ENCODE assay signal across 11 cellular contexts in genomic region chr19:46375476-46376067, GRCh38. TPM values are rescaled to one million over a fixed set of nuclear protein-coding genes. Genes with fewer than 3 reads are reported as not detected.
DNase-seq lines count a peak whose midpoint lies in the region; ATAC-seq, FAIRE-seq and TF ChIP-seq lines count a peak whose summit lies in the region.
"Not testable (repeated sequence)": the region's sequence is repeated elsewhere in the genome, so short reads cannot be mapped to it uniquely, and the experiment has no call there.
"Had no signal": no experiment of that assay in that cellular context is flagged by ENCODE, and none has a peak within 500 bp of the region (broad histone marks: within the 10 kb centered on the region; RNA-seq: fewer than 3 reads in every experiment).

No MANE protein-coding gene starts in this region.

- 93% methylated on average over 21 of the region's 22 CpGs; no CpG with 5 or more reads in 1 of the 2 experiments for WGBS in H1 (ENCODE audit: extremely low coverage in 1 of 2, insufficient coverage in 1 of 2, insufficient read length in 1 of 2, insufficient replicate concordance in 2 of 2, low coverage in 1 of 2, low lambda C conversion rate in 2 of 2, missing lambda C conversion rate in 1 of 2), 2 experiments

- not testable (repeated sequence) for FAIRE-seq in H1 (lab: Jason Lieb, UNC)

- intact Hi-C loops in left lung (cut with DNase I); sciatic nerve (cut with DNase I); upper lobe of right lung (cut with DNase I): not testable (repeated sequence)

- not testable (repeated sequence) for H4K5ac ChIP-seq in H1 (ENCODE audit: insufficient read length, low read depth, low read length)

- H3K4me2 ChIP-seq in H1 (ENCODE audit: insufficient read depth in 1 of 2, low read depth in 2 of 2, low read length in 2 of 2): not testable (repeated sequence)

- H2AFZ ChIP-seq in H1 (ENCODE audit: low read length): not testable (repeated sequence)

- not testable (repeated sequence) for H3K9me3 ChIP-seq in H1 (ENCODE audit: insufficient read depth in 2 of 2, low read depth in 1 of 2, low read length in 1 of 2); left lung; upper lobe of right lung

- not testable (repeated sequence) for H2BK12ac ChIP-seq in H1 (ENCODE audit: low read depth, low read length)

- peaks cover 0 to 31% of the 10 kb centered on the region in 2 experiments; a peak in 2 of 4 replicates for H3K79me2 ChIP-seq in H1 (ENCODE audit: control insufficient read depth in 1 of 2, insufficient read depth in 2 of 2, low read length in 2 of 2)

- not testable (repeated sequence) for H3K27me3 ChIP-seq in H1 (replicated peaks in 1 of 4; ENCODE audit: control insufficient read depth in 3 of 4, extremely low read depth in 1 of 4, insufficient read depth in 3 of 4, low read length in 3 of 4); left lung; upper lobe of right lung

- not testable (repeated sequence) for TF ChIP-seq EP300 in H1 (IDR thresholded peaks at IDR 0.05; ENCODE audit: borderline replicate concordance in 1 of 2, low read depth in 2 of 2, low read length in 2 of 2)

- not testable (repeated sequence) for ATAC-seq in left lung, sciatic nerve, upper lobe of right lung

- not testable (repeated sequence) for H3K9ac ChIP-seq in H1 (replicated peaks in 1 of 4; ENCODE audit: extremely low read depth in 1 of 4, low read depth in 3 of 4, low read length in 3 of 4)

- not testable (repeated sequence) for H3K4me3 Mint-ChIP-seq in activated naive CD4-positive, alpha-beta T cell treated with anti-CD3 and anti-CD28 coated beads, Interleukin-2, amount 10 ng/mL, durations not matched to agents 7 days and 5 days; brain; nephron

- peaks cover 14 to 30% (median 21%) of the 10 kb centered on the region in 4 experiments for H3K4me1 ChIP-seq in H1 (replicated peaks in 1 of 4; ENCODE audit: control insufficient read depth in 3 of 4, insufficient read depth in 4 of 4, low read length in 3 of 4)
- H3K4me1 ChIP-seq in left lung: peaks cover 17 to 30% of the 10 kb centered on the region in 2 donors
- peaks cover 22% of the 10 kb centered on the region for H3K4me1 ChIP-seq in upper lobe of right lung

- not testable (repeated sequence) for H3K23ac ChIP-seq in H1 (ENCODE audit: insufficient read length)

- H3K56ac ChIP-seq in H1 (replicated peaks; ENCODE audit: insufficient read length, low read depth, low read length): not testable (repeated sequence)

- H3K23me2 ChIP-seq in H1 (ENCODE audit: low read depth, low read length): not testable (repeated sequence)

- H2BK15ac ChIP-seq in H1 (ENCODE audit: low read length): not testable (repeated sequence)

- not testable (repeated sequence) for H3K27ac Mint-ChIP-seq in activated naive CD4-positive, alpha-beta T cell treated with anti-CD3 and anti-CD28 coated beads, Interleukin-2, amount 10 ng/mL, durations not matched to agents 7 days and 5 days
- peak overlapping the region in 3 of 5 experiments; percentile 66 to 70 (median 67) for H3K27ac Mint-ChIP-seq in brain
- peak overlapping the region in 2 of 3 experiments; percentile 6 to 71 for H3K27ac Mint-ChIP-seq in nephron

- H3K4ac ChIP-seq in H1 (replicated peaks; ENCODE audit: insufficient read length, low read depth, low read length): not testable (repeated sequence)

- H2BK5ac ChIP-seq in H1 (ENCODE audit: low read depth, low read length): peak overlapping the region; percentile 44; the same call in 1 of the 2 replicates

- H3K27ac ChIP-seq in RWPE1: peak overlapping the region; percentile 99
- H3K27ac ChIP-seq in H1 (ENCODE audit: low read depth, low read length); left lung; upper lobe of right lung: not testable (repeated sequence)

- not testable (repeated sequence) for H3K27me3 Mint-ChIP-seq in activated naive CD4-positive, alpha-beta T cell treated with anti-CD3 and anti-CD28 coated beads, Interleukin-2, amount 10 ng/mL, durations not matched to agents 7 days and 5 days; brain; nephron (ENCODE audit: low read depth)

- not testable (repeated sequence) for H4K91ac ChIP-seq in H1 (replicated peaks; ENCODE audit: insufficient read length, low read length)

- not testable (repeated sequence) for TF ChIP-seq RAD21 in H1 (IDR thresholded peaks at IDR 0.05 in 1 of 2, conservative IDR thresholded peaks at IDR 0.05 in 1 of 2; ENCODE audit: low read depth in 2 of 2, low read length in 2 of 2)

- H3K79me1 ChIP-seq in H1 (ENCODE audit: low read depth, low read length): not testable (repeated sequence)

- H2BK120ac ChIP-seq in H1 (replicated peaks; ENCODE audit: low read depth, low read length): not testable (repeated sequence)

- not testable (repeated sequence) for TF ChIP-seq CTCF in RWPE1 (conservative IDR thresholded peaks at IDR 0.05; ENCODE audit: low read depth); brain (conservative IDR thresholded peaks at IDR 0.05); H1 (IDR thresholded peaks at IDR 0.05; ENCODE audit: control extremely low read depth in 1 of 3, insufficient read depth in 1 of 3, low read depth in 1 of 3, low read length in 3 of 3); left lung (IDR thresholded peaks at IDR 0.05); nephron (IDR thresholded peaks at IDR 0.05; ENCODE audit: unreplicated experiment in 3 of 3); upper lobe of right lung (IDR thresholded peaks at IDR 0.05)

- not testable (repeated sequence) for H4K8ac ChIP-seq in H1 (ENCODE audit: extremely low read depth, insufficient read depth, low read length)

- H3K4me3 ChIP-seq in H1 (ENCODE audit: extremely low read depth in 1 of 4, insufficient read depth in 2 of 4, low read depth in 3 of 4, low read length in 4 of 4); left lung; upper lobe of right lung: not testable (repeated sequence)

- peaks cover 40% of the 10 kb centered on the region for H3K36me3 Mint-ChIP-seq in activated naive CD4-positive, alpha-beta T cell treated with anti-CD3 and anti-CD28 coated beads, Interleukin-2, amount 10 ng/mL, durations not matched to agents 7 days and 5 days
- peaks cover 58% of the 10 kb centered on the region for H3K36me3 Mint-ChIP-seq in brain
- peaks cover 53% of the 10 kb centered on the region for H3K36me3 Mint-ChIP-seq in nephron (ENCODE audit: low read depth)

- not testable (repeated sequence) for H4K20me1 ChIP-seq in H1 (replicated peaks in 1 of 2; ENCODE audit: control insufficient read depth in 1 of 2, insufficient read depth in 2 of 2, low read length in 2 of 2)

- H3K4me1 Mint-ChIP-seq in activated naive CD4-positive, alpha-beta T cell treated with anti-CD3 and anti-CD28 coated beads, Interleukin-2, amount 10 ng/mL, durations not matched to agents 7 days and 5 days: peaks cover 15% of the 10 kb centered on the region
- H3K4me1 Mint-ChIP-seq in brain (peaks cover 63% of the 10 kb centered on the region), nephron (peaks cover 30% of the 10 kb centered on the region)

- H3K18ac ChIP-seq in H1 (ENCODE audit: extremely low read depth, low read length): not testable (repeated sequence)

- H3K9me3 Mint-ChIP-seq in activated naive CD4-positive, alpha-beta T cell treated with anti-CD3 and anti-CD28 coated beads, Interleukin-2, amount 10 ng/mL, durations not matched to agents 7 days and 5 days; brain; nephron: not testable (repeated sequence)

- not testable (repeated sequence) for H2BK20ac ChIP-seq in H1 (ENCODE audit: low read length)

- CTCF ChIA-PET in RWPE1 (lab: Yijun Ruan, JAX); activated naive CD4-positive, alpha-beta T cell treated with anti-CD3 and anti-CD28 coated beads, Interleukin-2, amount 10 ng/mL, durations not matched to agents 7 days and 5 days (lab: Charles Lee): not testable (repeated sequence)
- CTCF ChIA-PET in H1 (lab: Charles Lee; ENCODE audit: partially characterized antibody): interaction anchor here (1.0 to 4.4 kb wide), 3 partner anchors 22 to 95 kb away, joined by 3 to 19 read pairs (median 3); no protein-coding TSS in a partner anchor

- not testable (repeated sequence) for H3K14ac ChIP-seq in H1 (ENCODE audit: insufficient read length)

- not testable (repeated sequence) for DNase-seq in RWPE1 (ENCODE audit: low spot score); H1 (ENCODE audit: low read depth in 1 of 2, low spot score in 2 of 2)
- peak; percentile 7 for DNase-seq in activated naive CD4-positive, alpha-beta T cell treated with anti-CD3 and anti-CD28 coated beads, Interleukin-2, amount 10 ng/mL, durations not matched to agents 7 days and 5 days
- DNase-seq in left lung (peak; percentile 15 to 48), sciatic nerve (ENCODE audit: low spot score) (peak; percentile 31), upper lobe of right lung (peak; percentile 42)

- POLR2A ChIA-PET in RWPE1 (lab: Yijun Ruan, JAX; ENCODE audit: low non-redundant PET): not testable (repeated sequence)
- POLR2A ChIA-PET in H1 (lab: Charles Lee; ENCODE audit: partially characterized antibody): interaction anchor here (1.0 kb wide), 1 partner anchor 115 kb away, joined by 3 read pairs; no protein-coding TSS in a partner anchor

- peaks cover 9 to 37% (median 25%) of the 10 kb centered on the region in 4 experiments for H3K36me3 ChIP-seq in H1 (ENCODE audit: control insufficient read depth in 2 of 4, insufficient read depth in 4 of 4, low read length in 3 of 4)
- H3K36me3 ChIP-seq in left lung: peaks cover 3 to 47% of the 10 kb centered on the region in 2 donors
- peaks cover 41% of the 10 kb centered on the region for H3K36me3 ChIP-seq in upper lobe of right lung

- H2AK5ac ChIP-seq in H1 (ENCODE audit: low read depth, low read length): not testable (repeated sequence)

- not testable (repeated sequence) for TF ChIP-seq POLR2A in H1 (IDR thresholded peaks at IDR 0.05; ENCODE audit: control extremely low read depth in 1 of 2, low read depth in 2 of 2, low read length in 2 of 2)

RNA-seq across cellular contexts. Expression of gene PPP5C, which starts 28.7 kb away (rescaled TPM):
- polyA plus RNA-seq in brain (ENCODE audit: insufficient read depth, low read depth, low replicate concordance): 96.7 TPM
- total RNA-seq in H1 (2021; fragmentation: NEBNext Ultra II Directional; extraction: Animal tissue kit (Norgen Biotek cat#: 25700)): 105 and 112 TPM in 2 replicates
- polyA plus RNA-seq in H1 (2011; rRNA removed): 156 and 199 TPM in 2 replicates
- polyA plus RNA-seq in H1 (2011; cell fraction: cytosol; rRNA removed): 191 TPM
- 304 TPM for polyA plus RNA-seq in H1 (2011; cell fraction: nucleus; rRNA removed)
- 103 to 125 TPM (median 114 TPM) in 4 replicates for polyA plus RNA-seq in H1 (2012, experiment 1 of 2)
- polyA plus RNA-seq in H1 (2012, experiment 2 of 2): 82.0 TPM
- 75.4 TPM for polyA plus RNA-seq in H1 (2013, experiment 1 of 2)
- polyA plus RNA-seq in H1 (2013, experiment 2 of 2): 69.8 TPM
- polyA minus RNA-seq in H1 (2011; rRNA and poly(A)+ RNA removed): 133 and 161 TPM in 2 replicates
- 78.8 TPM for polyA minus RNA-seq in H1 (2011; cell fraction: cytosol; rRNA and poly(A)+ RNA removed)
- polyA minus RNA-seq in H1 (2011; cell fraction: nucleus; rRNA and poly(A)+ RNA removed): 104 TPM
- total RNA-seq in left lung: 10 to 100 TPM; 52.6 to 55.7 TPM
- total RNA-seq in sciatic nerve: 46.9 TPM
- 50.0 TPM for total RNA-seq in upper lobe of right lung

RNA-seq across cellular contexts. Expression of gene CCDC8, which starts 37.8 kb away (rescaled TPM):
- polyA plus RNA-seq in brain (ENCODE audit: insufficient read depth, low read depth, low replicate concordance) (14.1 TPM), H1 (2011; rRNA removed) (4.9 and 6.6 TPM in 2 replicates)
- 13.6 and 15.1 TPM in 2 replicates for total RNA-seq in H1 (2021; fragmentation: NEBNext Ultra II Directional; extraction: Animal tissue kit (Norgen Biotek cat#: 25700))
- 8.6 TPM for polyA plus RNA-seq in H1 (2011; cell fraction: cytosol; rRNA removed)
- 6.5 TPM for polyA plus RNA-seq in H1 (2011; cell fraction: nucleus; rRNA removed)
- 10.7 to 12.2 TPM (median 11.4 TPM) in 4 replicates for polyA plus RNA-seq in H1 (2012, experiment 1 of 2)
- 6.5 TPM for polyA plus RNA-seq in H1 (2012, experiment 2 of 2)
- polyA plus RNA-seq in H1 (2013, experiment 1 of 2): 9.0 TPM
- 9.5 TPM for polyA plus RNA-seq in H1 (2013, experiment 2 of 2)
- polyA minus RNA-seq in H1 (2011; rRNA and poly(A)+ RNA removed): 5.4 and 5.9 TPM in 2 replicates
- 8.7 TPM for polyA minus RNA-seq in H1 (2011; cell fraction: cytosol; rRNA and poly(A)+ RNA removed)
- polyA minus RNA-seq in H1 (2011; cell fraction: nucleus; rRNA and poly(A)+ RNA removed): 6.8 TPM
- total RNA-seq in left lung (10 to 100 TPM; 11.8 to 15.5 TPM), sciatic nerve (9.0 TPM), upper lobe of right lung (8.9 TPM)
- total RNA-seq: CD4-positive, alpha-beta memory T cell had no signal
- polyA plus RNA-seq: CD4-positive, alpha-beta memory T cell had no signal

RNA-seq across cellular contexts. Expression of gene PNMA8C, which starts 53.2 kb away (rescaled TPM):
- polyA plus RNA-seq in brain (ENCODE audit: insufficient read depth, low read depth, low replicate concordance) (5.3 TPM), H1 (2011; rRNA removed) (0.46 and 0.53 TPM in 2 replicates)
- total RNA-seq in H1 (2021; fragmentation: NEBNext Ultra II Directional; extraction: Animal tissue kit (Norgen Biotek cat#: 25700)): 1.7 and 1.8 TPM in 2 replicates
- polyA plus RNA-seq in H1 (2011; cell fraction: cytosol; rRNA removed): 0.48 TPM
- 0.46 TPM for polyA plus RNA-seq in H1 (2011; cell fraction: nucleus; rRNA removed)
- 0.66 to 1.0 TPM (median 0.76 TPM) in 4 replicates for polyA plus RNA-seq in H1 (2012, experiment 1 of 2)
- polyA plus RNA-seq in H1 (2012, experiment 2 of 2): 0.10 TPM
- polyA plus RNA-seq in H1 (2013, experiment 1 of 2): 0.57 TPM
- 0.63 TPM for polyA plus RNA-seq in H1 (2013, experiment 2 of 2)
- 0.91 and 1.1 TPM in 2 replicates for polyA minus RNA-seq in H1 (2011; rRNA and poly(A)+ RNA removed)
- polyA minus RNA-seq in H1 (2011; cell fraction: cytosol; rRNA and poly(A)+ RNA removed): 0.59 TPM
- 0.50 TPM for polyA minus RNA-seq in H1 (2011; cell fraction: nucleus; rRNA and poly(A)+ RNA removed)
- total RNA-seq in left lung (under 1 TPM; 0.09 to 0.16 TPM), sciatic nerve (not detected), upper lobe of right lung (not detected)
- total RNA-seq: CD4-positive, alpha-beta memory T cell; G401; GM12878 had no signal
- polyA plus RNA-seq: CD4-positive, alpha-beta memory T cell; GM12878 had no signal
